Comparison of ENCODE assay signal across 1 cellular context in the genomic region with DNA sequence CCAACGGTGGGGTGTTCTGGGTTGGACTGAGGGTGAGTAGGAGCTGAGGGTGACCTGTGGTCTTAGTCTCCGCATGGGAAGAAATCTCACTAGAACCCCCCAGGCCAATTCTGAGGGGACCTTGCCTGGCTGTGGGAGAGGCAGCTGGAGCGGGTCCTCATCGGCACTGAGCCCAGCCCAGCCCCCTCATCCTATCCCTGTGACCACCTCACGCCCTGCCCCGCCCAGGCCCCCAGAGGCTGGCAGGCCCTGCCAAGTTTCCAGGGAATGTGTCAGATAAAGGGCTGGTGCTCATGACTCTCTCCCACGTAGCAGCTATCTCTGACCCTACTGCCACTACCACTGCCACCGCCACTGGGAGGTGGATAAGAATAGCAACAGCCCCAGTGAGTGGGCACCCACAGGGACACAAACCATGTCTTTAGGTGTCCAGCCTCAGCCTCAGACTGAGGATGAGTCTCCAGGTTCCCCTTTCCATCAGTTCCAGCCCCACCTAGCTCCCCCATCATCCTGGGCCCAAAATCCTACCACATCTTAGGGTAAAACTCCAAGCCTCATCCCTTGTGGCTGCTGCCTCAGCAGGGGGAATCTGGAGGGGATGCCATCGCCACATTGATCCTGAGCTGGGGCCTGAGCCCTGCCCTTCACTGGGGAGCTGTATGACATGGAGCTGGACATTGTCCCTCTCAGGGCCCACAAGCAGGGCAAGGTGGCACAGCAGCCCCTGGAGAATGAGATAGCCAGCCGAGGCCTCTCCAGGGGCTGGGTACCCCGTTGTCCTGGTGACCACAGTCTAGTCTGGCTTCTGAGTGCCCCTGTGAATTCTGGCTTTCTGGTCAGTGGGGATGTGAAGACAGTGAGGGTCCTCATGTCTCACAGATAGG.
TF ChIP-seq lines count a peak whose summit lies in the region.

No MANE protein-coding gene starts in this region.

TF ChIP-seq in GM23338, 12 proteins besides CTCF, POLR2A, EP300 and RAD21:
- TF ChIP-seq EZH2phosphoT487 (IDR thresholded peaks at IDR 0.05; ENCODE audit: unreplicated experiment), result no peak
- no peak for TF ChIP-seq NANOG (IDR thresholded peaks at IDR 0.05; ENCODE audit: borderline replicate concordance)
- TF ChIP-seq ZNF114 (CRISPR knock-in tag; IDR thresholded peaks at IDR 0.05), result no peak
- no peak for TF ChIP-seq POLR2AphosphoS5 (IDR thresholded peaks at IDR 0.05; ENCODE audit: low read depth)
- no peak for TF ChIP-seq CREB1 (CRISPR knock-in tag; IDR thresholded peaks at IDR 0.05; ENCODE audit: low read depth)
- TF ChIP-seq ZNF331 (CRISPR knock-in tag; IDR thresholded peaks at IDR 0.05; ENCODE audit: low read depth), result no peak
- no peak for TF ChIP-seq EZH2 (IDR thresholded peaks at IDR 0.05; ENCODE audit: low read depth, unreplicated experiment)
- no peak for TF ChIP-seq STAT1 (IDR thresholded peaks at IDR 0.05; ENCODE audit: unreplicated experiment)
- no peak for TF ChIP-seq ZNF462 (CRISPR knock-in tag; IDR thresholded peaks at IDR 0.05)
- TF ChIP-seq, protein P1, sequence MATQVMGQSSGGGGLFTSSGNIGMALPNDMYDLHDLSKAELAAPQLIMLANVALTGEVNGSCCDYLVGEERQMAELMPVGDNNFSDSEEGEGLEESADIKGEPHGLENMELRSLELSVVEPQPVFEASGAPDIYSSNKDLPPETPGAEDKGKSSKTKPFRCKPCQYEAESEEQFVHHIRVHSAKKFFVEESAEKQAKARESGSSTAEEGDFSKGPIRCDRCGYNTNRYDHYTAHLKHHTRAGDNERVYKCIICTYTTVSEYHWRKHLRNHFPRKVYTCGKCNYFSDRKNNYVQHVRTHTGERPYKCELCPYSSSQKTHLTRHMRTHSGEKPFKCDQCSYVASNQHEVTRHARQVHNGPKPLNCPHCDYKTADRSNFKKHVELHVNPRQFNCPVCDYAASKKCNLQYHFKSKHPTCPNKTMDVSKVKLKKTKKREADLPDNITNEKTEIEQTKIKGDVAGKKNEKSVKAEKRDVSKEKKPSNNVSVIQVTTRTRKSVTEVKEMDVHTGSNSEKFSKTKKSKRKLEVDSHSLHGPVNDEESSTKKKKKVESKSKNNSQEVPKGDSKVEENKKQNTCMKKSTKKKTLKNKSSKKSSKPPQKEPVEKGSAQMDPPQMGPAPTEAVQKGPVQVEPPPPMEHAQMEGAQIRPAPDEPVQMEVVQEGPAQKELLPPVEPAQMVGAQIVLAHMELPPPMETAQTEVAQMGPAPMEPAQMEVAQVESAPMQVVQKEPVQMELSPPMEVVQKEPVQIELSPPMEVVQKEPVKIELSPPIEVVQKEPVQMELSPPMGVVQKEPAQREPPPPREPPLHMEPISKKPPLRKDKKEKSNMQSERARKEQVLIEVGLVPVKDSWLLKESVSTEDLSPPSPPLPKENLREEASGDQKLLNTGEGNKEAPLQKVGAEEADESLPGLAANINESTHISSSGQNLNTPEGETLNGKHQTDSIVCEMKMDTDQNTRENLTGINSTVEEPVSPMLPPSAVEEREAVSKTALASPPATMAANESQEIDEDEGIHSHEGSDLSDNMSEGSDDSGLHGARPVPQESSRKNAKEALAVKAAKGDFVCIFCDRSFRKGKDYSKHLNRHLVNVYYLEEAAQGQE (IDR thresholded peaks at IDR 0.05; ENCODE audit: unreplicated experiment), result no peak
TF ChIP-seq in GM23338: peak in this region for 0.
